ENCODE assay signal across 8 cellular contexts in the genomic region with DNA sequence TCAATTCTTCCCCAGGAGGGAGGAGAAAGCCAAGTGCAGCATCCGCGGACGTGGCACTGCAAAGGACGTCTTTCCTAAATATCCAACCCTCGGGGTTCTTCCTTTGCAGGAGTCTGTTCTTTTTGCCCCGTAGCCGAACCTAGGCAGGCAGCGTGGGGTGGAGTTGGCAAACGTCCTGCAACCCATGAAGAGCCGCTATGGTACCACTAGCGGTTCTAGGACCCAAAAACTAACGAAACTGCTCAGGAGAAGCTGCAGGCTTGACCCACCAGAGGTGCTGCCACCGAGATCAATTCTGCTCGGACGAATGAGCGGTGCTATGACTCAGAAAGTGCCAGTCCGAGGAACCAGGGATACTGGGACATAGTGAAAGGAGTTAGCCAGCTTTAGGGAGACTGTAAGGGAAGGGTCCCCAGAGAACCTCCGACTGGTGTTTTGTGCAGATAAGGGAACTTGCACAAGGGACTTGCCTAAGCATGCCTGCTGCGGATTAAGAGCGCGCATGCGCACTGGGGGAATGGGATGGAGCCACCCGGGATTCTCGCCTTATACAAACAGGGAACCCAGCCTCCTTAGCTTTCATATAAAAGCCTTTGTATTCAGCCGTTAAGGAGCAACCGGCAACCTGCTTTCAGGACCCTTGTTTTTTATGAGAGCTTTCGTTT. TPM values are rescaled to one million over a fixed set of nuclear protein-coding genes. Genes with fewer than 3 reads are reported as not detected.
DNase-seq lines count a peak whose midpoint lies in the region; ATAC-seq, FAIRE-seq and TF ChIP-seq lines count a peak whose summit lies in the region.

No MANE protein-coding gene starts in this region.

- H3K27me3 ChIP-seq in NT2/D1 (ENCODE audit: insufficient read depth, insufficient read length), result peaks cover 45% of the 10 kb centered on the region
- no peaks in the 10 kb centered on the region for H3K27me3 ChIP-seq in mononuclear cell (ENCODE audit: insufficient read depth, low read length)

- H3K9me3 ChIP-seq in NT2/D1 (ENCODE audit: insufficient read depth, low read length) (no peaks in the 10 kb centered on the region), mononuclear cell (ENCODE audit: low read depth, low read length) (no peaks in the 10 kb centered on the region)

- FAIRE-seq in HTR-8/SVneo (lab: Jason Lieb, UNC), result no peak

- peak overlapping the region; percentile 81 for H3K9ac ChIP-seq in NT2/D1 (ENCODE audit: insufficient read length, low read depth)

- peak; percentile 88 for DNase-seq in AG20443 (ENCODE audit: low spot score)
- DNase-seq in HTR-8/SVneo (ENCODE audit: insufficient read length, low spot score), result peak; percentile 88
- DNase-seq in NT2/D1 (ENCODE audit: low read depth, low spot score), result no peak
- DNase-seq in activated CD8-positive, alpha-beta memory T cell treated with anti-CD3 and anti-CD28 coated beads, Interleukin-2, amount 50 U/mL, for 4 hours, result peak; percentile 76
- DNase-seq in epithelial cell of esophagus (ENCODE audit: low read depth), result peak; percentile 92
- DNase-seq in stimulated activated CD8-positive, alpha-beta memory T cell treated with anti-CD3 and anti-CD28 coated beads, Interleukin-4, amount 100 ng/mL, for 48 hours, result peak; percentile 81

- H3K4me3 ChIP-seq in NT2/D1 (ENCODE audit: insufficient read length, low read depth) (peak overlapping the region; percentile 63), epithelial cell of esophagus (ENCODE audit: low read length) (peak overlapping the region; percentile 68), mononuclear cell (ENCODE audit: low read length) (peak overlapping the region; percentile 56)

- peak; percentile 18 for ATAC-seq in GM19455 (IDR thresholded peaks at IDR 0.05; ENCODE audit: unreplicated experiment)

- H3K4me1 ChIP-seq in NT2/D1 (ENCODE audit: insufficient read depth, insufficient read length) (no peaks in the 10 kb centered on the region), mononuclear cell (ENCODE audit: insufficient read depth, low read length) (peaks cover 40% of the 10 kb centered on the region)

- TF ChIP-seq CTCF in epithelial cell of esophagus (IDR thresholded peaks at IDR 0.05; ENCODE audit: insufficient read depth, low read depth, low read length, missing control alignments), result no peak

- no peaks in the 10 kb centered on the region for H3K36me3 ChIP-seq in NT2/D1 (ENCODE audit: insufficient read depth, insufficient read length, low read length)

RNA-seq across cellular contexts. Expression of a gene that starts 32.7 kb away (rescaled TPM):
- 31.4 TPM for total RNA-seq in mononuclear cell
